ENCODE assay signal across 19 cellular contexts in genomic region chr2:57907411-57907810, GRCh38.
DNase-seq lines count a peak whose midpoint lies in the region; ATAC-seq and TF ChIP-seq lines count a peak whose summit lies in the region.
"Had no signal": no experiment of that assay in that cellular context is flagged by ENCODE, and none has a peak within 500 bp of the region (broad histone marks: within the 10 kb centered on the region; RNA-seq: fewer than 3 reads in every experiment).

No MANE protein-coding gene starts in this region.

- no peaks in the 10 kb centered on the region for H3K9me3 Mint-ChIP-seq in activated CD4-positive, alpha-beta T cell treated with anti-CD3 and anti-CD28 coated beads, Interleukin-2, amount 10 ng/mL, durations not matched to agents 24 days and 14 days
- H3K9me3 Mint-ChIP-seq in stimulated activated memory B cell treated with anti-CD40 and anti-IgM and Interleukin-4, amounts not matched to agents 10 μg/mL and 1 μg/mL and 100 μg/mL, for 72 hours: peaks cover 5% of the 10 kb centered on the region

- H3K9me3 ChIP-seq in PC-9 (ENCODE audit: insufficient read depth, low read depth): no peaks in the 10 kb centered on the region
- H3K9me3 ChIP-seq: BLaER1 treated with 17β-estradiol and CSF1 and Interleukin-3, amounts not matched to agents 10 nM and 100 nM; neutrophil; stomach had no signal

- peak overlapping the region; percentile 0 for H3K27ac Mint-ChIP-seq in activated CD4-positive, alpha-beta T cell treated with anti-CD3 and anti-CD28 coated beads, Interleukin-2, amount 10 ng/mL, durations not matched to agents 24 days and 14 days
- H3K27ac Mint-ChIP-seq in stimulated activated memory B cell treated with anti-CD40 and anti-IgM and Interleukin-4, amounts not matched to agents 10 μg/mL and 1 μg/mL and 100 μg/mL, for 72 hours: peak overlapping the region; percentile 70

- POLR2A ChIA-PET in PC-9 (lab: Charles Lee; ENCODE audit: unreplicated experiment): no interaction called here

- no peak overlapping the region for H3K27ac ChIP-seq in PC-9
- H3K27ac ChIP-seq in caudate nucleus (ENCODE audit: low read depth, low read length): peak overlapping the region; percentile 97
- H3K27ac ChIP-seq: coronary artery, neutrophil, stomach had no signal

- H3K79me2 ChIP-seq in PC-9 (ENCODE audit: low read depth): no peaks in the 10 kb centered on the region

- no peaks in the 10 kb centered on the region for H3K36me3 Mint-ChIP-seq in activated CD4-positive, alpha-beta T cell treated with anti-CD3 and anti-CD28 coated beads, Interleukin-2, amount 10 ng/mL, durations not matched to agents 24 days and 14 days (ENCODE audit: low read depth)
- peaks cover 6% of the 10 kb centered on the region for H3K36me3 Mint-ChIP-seq in stimulated activated memory B cell treated with anti-CD40 and anti-IgM and Interleukin-4, amounts not matched to agents 10 μg/mL and 1 μg/mL and 100 μg/mL, for 72 hours
- H3K36me3 Mint-ChIP-seq: brain had no signal

- no peak for DNase-seq in activated CD4-positive, alpha-beta T cell treated with anti-CD3 and anti-CD28 coated beads, Interleukin-2, amount 10 ng/mL, durations not matched to agents 24 days and 14 days
- no peak for DNase-seq in activated CD4-positive, alpha-beta T cell treated with anti-CD3 and anti-CD28 coated beads for 48 hours
- DNase-seq in PC-9 (no peak), caudate nucleus (lab: John Stamatoyannopoulos, UW) (peak in 3 of 61 donors; percentile 20 to 28 (median 26)), NCI-H2227 (lab: John Stamatoyannopoulos, UW; ENCODE audit: unreplicated experiment) (no peak), GM19240 (ENCODE audit: insufficient read length, low spot score) (no peak), activated T-cell treated with anti-CD3 and anti-CD28 coated beads for 4 hours (no peak)
- DNase-seq: activated CD4-positive, alpha-beta T cell treated with anti-CD3 and anti-CD28 coated beads, Interleukin-2, amount 50 U/mL, for 48 hours; MM.1S; NCI-H2171 treated with DMSO at 0.1 percent for 48 hours; NCI-H526 treated with DMSO at 0.1 percent for 48 hours; small intestine; stimulated activated CD4-positive, alpha-beta T cell treated with anti-CD3 and anti-CD28 coated beads, Interleukin-2, amount 100 ng/mL, for 48 hours; stomach had no signal

- peaks cover 18% of the 10 kb centered on the region for H3K4me1 Mint-ChIP-seq in activated CD4-positive, alpha-beta T cell treated with anti-CD3 and anti-CD28 coated beads, Interleukin-2, amount 10 ng/mL, durations not matched to agents 24 days and 14 days
- H3K4me1 Mint-ChIP-seq in stimulated activated memory B cell treated with anti-CD40 and anti-IgM and Interleukin-4, amounts not matched to agents 10 μg/mL and 1 μg/mL and 100 μg/mL, for 72 hours: peaks cover 22% of the 10 kb centered on the region
- H3K4me1 Mint-ChIP-seq: brain had no signal

- no peak for TF ChIP-seq CTCF in PC-9 (conservative IDR thresholded peaks at IDR 0.05)

- no peak for ATAC-seq in stimulated activated memory B cell treated with anti-CD40 and anti-IgM and Interleukin-4, amounts not matched to agents 10 μg/mL and 1 μg/mL and 100 μg/mL, for 72 hours

- no peaks in the 10 kb centered on the region for H3F3A ChIP-seq in PC-9 (ENCODE audit: insufficient read depth, low read depth)

- no peaks in the 10 kb centered on the region for H3K4me1 ChIP-seq in PC-9 (replicated peaks; ENCODE audit: insufficient read depth)

- CTCF ChIA-PET in PC-9 (lab: Charles Lee): no interaction called here

- H4K20me1 ChIP-seq in PC-9 (ENCODE audit: insufficient read depth): no peaks in the 10 kb centered on the region
- H4K20me1 ChIP-seq: BLaER1 treated with 17β-estradiol and CSF1 and Interleukin-3, amounts not matched to agents 10 nM and 100 nM had no signal

- no peaks in the 10 kb centered on the region; the same call in 1 of the 2 replicates for H3K9me2 ChIP-seq in PC-9 (ENCODE audit: insufficient read depth)

- BruUV-seq in PC-9 (replicated peaks; lab: Mats Ljungman, UMichigan): no TSS peak

- H3K4me3 ChIP-seq in PC-9: no peak overlapping the region
- H3K4me3 ChIP-seq: BLaER1 treated with 17β-estradiol and CSF1 and Interleukin-3, amounts not matched to agents 10 nM and 100 nM; coronary artery; stomach had no signal

- peak overlapping the region; percentile 30; the same call in 1 of the 2 replicates for H2AFZ ChIP-seq in PC-9

- no peak overlapping the region for H3K4me2 ChIP-seq in PC-9
- H3K4me2 ChIP-seq: BLaER1 treated with 17β-estradiol and CSF1 and Interleukin-3, amounts not matched to agents 10 nM and 100 nM had no signal

- peaks cover 2% of the 10 kb centered on the region for H3K27me3 Mint-ChIP-seq in activated CD4-positive, alpha-beta T cell treated with anti-CD3 and anti-CD28 coated beads, Interleukin-2, amount 10 ng/mL, durations not matched to agents 24 days and 14 days
- no peaks in the 10 kb centered on the region for H3K27me3 Mint-ChIP-seq in stimulated activated memory B cell treated with anti-CD40 and anti-IgM and Interleukin-4, amounts not matched to agents 10 μg/mL and 1 μg/mL and 100 μg/mL, for 72 hours
- H3K27me3 Mint-ChIP-seq: brain had no signal

- no peak overlapping the region for H3K4me3 Mint-ChIP-seq in activated CD4-positive, alpha-beta T cell treated with anti-CD3 and anti-CD28 coated beads, Interleukin-2, amount 10 ng/mL, durations not matched to agents 24 days and 14 days
- no peak overlapping the region for H3K4me3 Mint-ChIP-seq in stimulated activated memory B cell treated with anti-CD40 and anti-IgM and Interleukin-4, amounts not matched to agents 10 μg/mL and 1 μg/mL and 100 μg/mL, for 72 hours
- H3K4me3 Mint-ChIP-seq: brain had no signal

- H3K36me3 ChIP-seq in PC-9 (ENCODE audit: low read depth): no peaks in the 10 kb centered on the region
- H3K36me3 ChIP-seq: BLaER1 treated with 17β-estradiol and CSF1 and Interleukin-3, amounts not matched to agents 10 nM and 100 nM; neutrophil; stomach had no signal

- H3K27me3 ChIP-seq in PC-9 (ENCODE audit: insufficient read depth, low read depth): no peaks in the 10 kb centered on the region
- H3K27me3 ChIP-seq: BLaER1 treated with 17β-estradiol and CSF1 and Interleukin-3, amounts not matched to agents 10 nM and 100 nM; neutrophil; stomach had no signal

- intact Hi-C loops in activated CD4-positive, alpha-beta T cell treated with anti-CD3 and anti-CD28 coated beads, Interleukin-2, amount 10 ng/mL, durations not matched to agents 24 days and 14 days (cut with micrococcal nuclease): loop anchor here (10.0 kb wide), 2 partner anchors 217 to 647 kb away; no protein-coding TSS in a partner anchor
- intact Hi-C loops in PC-9 (cut with micrococcal nuclease; ENCODE audit: unreplicated experiment): loop anchor here (2.0 to 5.0 kb wide), 3 partner anchors 140 to 200 kb away; partner anchors contain the start of gene VRK2
